1 cellular context compared by ENCODE assay signal in the genomic region with DNA sequence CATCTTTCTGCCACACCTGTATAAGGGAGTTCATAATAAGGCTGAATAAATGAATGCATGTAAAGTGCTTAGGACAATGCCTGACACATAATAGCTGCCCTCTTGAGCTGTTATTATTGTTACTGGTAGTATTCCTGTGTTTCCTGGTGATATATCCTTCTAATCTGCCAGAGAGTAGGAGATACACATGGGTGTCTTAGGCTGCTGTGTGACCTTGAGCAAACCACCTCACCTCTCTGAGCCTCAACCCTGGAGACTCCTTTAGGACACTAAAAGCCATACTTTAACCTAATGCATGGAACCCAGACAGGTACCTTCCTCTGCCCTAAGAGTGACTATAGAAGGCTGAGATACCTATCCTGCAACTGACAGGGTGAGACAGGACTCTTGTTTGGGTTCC.
TF ChIP-seq lines count a peak whose summit lies in the region.

No MANE protein-coding gene starts in this region.

TF ChIP-seq in K562, 482 proteins besides CTCF, POLR2A, EP300 and RAD21:
- peak; percentile 51 for TF ChIP-seq RBM25 (IDR thresholded peaks at IDR 0.05; ENCODE audit: low read depth, low read length, severe bottlenecking)
- TF ChIP-seq ZNF24 (IDR thresholded peaks at IDR 0.05), result no peak
- peak; percentile 64 for TF ChIP-seq ZFP36 (IDR thresholded peaks at IDR 0.05; ENCODE audit: low read depth, low read length, partially characterized antibody)
TF ChIP-seq in K562: peak in this region for 2.
